In genomic region chr17:80064696-80065095, GRCh38 we compare ENCODE assay signal across 19 cellular contexts. TPM values are rescaled to one million over a fixed set of nuclear protein-coding genes. Genes with fewer than 3 reads are reported as not detected.
DNase-seq lines count a peak whose midpoint lies in the region; ATAC-seq, FAIRE-seq and TF ChIP-seq lines count a peak whose summit lies in the region.
"Had no signal": no experiment of that assay in that cellular context is flagged by ENCODE, and none has a peak within 500 bp of the region (broad histone marks: within the 10 kb centered on the region; RNA-seq: fewer than 3 reads in every experiment).

No MANE protein-coding gene starts in this region.

- no peaks in the 10 kb centered on the region for H3K4me1 Mint-ChIP-seq in activated naive CD8-positive, alpha-beta T cell treated with anti-CD3 and anti-CD28 coated beads, Interleukin-2, amount 50 U/mL, for 24 hours
- H3K4me1 Mint-ChIP-seq in activated naive CD8-positive, alpha-beta T cell treated with anti-CD3 and anti-CD28 coated beads for 36 hours, result peaks cover 3% of the 10 kb centered on the region
- H3K4me1 Mint-ChIP-seq in astrocyte (ENCODE audit: low read depth, unreplicated experiment), result peaks cover 12% of the 10 kb centered on the region
- H3K4me1 Mint-ChIP-seq: B cell had no signal

- WGBS in upper lobe of left lung, 2 donors, result 89 to 91% methylated on average over 7 to 8 of the region's 8 CpGs

- H3K27me3 ChIP-seq in astrocyte (ENCODE audit: insufficient read depth, low read length), result no peaks in the 10 kb centered on the region
- no peaks in the 10 kb centered on the region for H3K27me3 ChIP-seq in lower lobe of right lung (ENCODE audit: low read depth)
- no peaks in the 10 kb centered on the region for H3K27me3 ChIP-seq in upper lobe of left lung
- no peaks in the 10 kb centered on the region for H3K27me3 ChIP-seq in upper lobe of right lung
- H3K27me3 ChIP-seq: dorsolateral prefrontal cortex, neural progenitor cell had no signal

- TF ChIP-seq CTCF in astrocyte (IDR thresholded peaks at IDR 0.05; ENCODE audit: insufficient read depth, low read depth, low read length) (no peak), lower lobe of right lung (IDR thresholded peaks at IDR 0.05) (no peak), upper lobe of left lung (IDR thresholded peaks at IDR 0.05) (no peak), upper lobe of right lung (IDR thresholded peaks at IDR 0.05) (no peak)

- intact Hi-C loops in lower lobe of right lung (cut with DNase I) (no loop called here), upper lobe of right lung (cut with DNase I) (no loop called here)

- ATAC-seq in activated naive CD8-positive, alpha-beta T cell treated with anti-CD3 and anti-CD28 coated beads, Interleukin-2, amount 50 U/mL, for 24 hours, result peak; percentile 10
- ATAC-seq in lower lobe of right lung (peak in 1 of 2 donors; percentile 13), upper lobe of left lung (ENCODE audit: low FRiP score in 2 of 2) (no peak), upper lobe of right lung (no peak), GM18858 (IDR thresholded peaks at IDR 0.05; ENCODE audit: unreplicated experiment) (no peak)
- ATAC-seq: left colon had no signal

- H3K4me3 Mint-ChIP-seq in activated naive CD8-positive, alpha-beta T cell treated with anti-CD3 and anti-CD28 coated beads, Interleukin-2, amount 50 U/mL, for 24 hours, result no peak overlapping the region
- H3K4me3 Mint-ChIP-seq in activated naive CD8-positive, alpha-beta T cell treated with anti-CD3 and anti-CD28 coated beads for 36 hours, result no peak overlapping the region
- no peak overlapping the region for H3K4me3 Mint-ChIP-seq in astrocyte (ENCODE audit: unreplicated experiment)
- H3K4me3 Mint-ChIP-seq: B cell, neural progenitor cell had no signal

- H3K9me3 ChIP-seq in astrocyte (ENCODE audit: insufficient read depth, low read depth, low read length) (no peaks in the 10 kb centered on the region), lower lobe of right lung (no peaks in the 10 kb centered on the region), upper lobe of left lung (no peaks in the 10 kb centered on the region), upper lobe of right lung (no peaks in the 10 kb centered on the region)
- H3K9me3 ChIP-seq: Caco-2 had no signal

- H3K9ac ChIP-seq in astrocyte (ENCODE audit: low read length), result no peak overlapping the region
- H3K9ac ChIP-seq: neural progenitor cell had no signal

- TF ChIP-seq POLR2A in upper lobe of left lung (IDR thresholded peaks at IDR 0.05), result no peak

- H3K36me3 ChIP-seq in astrocyte (ENCODE audit: insufficient read depth, low read length) (no peaks in the 10 kb centered on the region), lower lobe of right lung (no peaks in the 10 kb centered on the region), upper lobe of left lung (no peaks in the 10 kb centered on the region), upper lobe of right lung (no peaks in the 10 kb centered on the region)
- H3K36me3 ChIP-seq: neural progenitor cell had no signal

- no peaks in the 10 kb centered on the region for H4K20me1 ChIP-seq in astrocyte (ENCODE audit: insufficient read depth, low read length)

- no peak overlapping the region for H2AFZ ChIP-seq in astrocyte (ENCODE audit: low read depth, low read length)
- H2AFZ ChIP-seq: PC-9 had no signal

- TF ChIP-seq EP300 in upper lobe of left lung (IDR thresholded peaks at IDR 0.05), result no peak

- no peak overlapping the region for H3K27ac Mint-ChIP-seq in activated naive CD8-positive, alpha-beta T cell treated with anti-CD3 and anti-CD28 coated beads, Interleukin-2, amount 50 U/mL, for 24 hours
- no peak overlapping the region for H3K27ac Mint-ChIP-seq in activated naive CD8-positive, alpha-beta T cell treated with anti-CD3 and anti-CD28 coated beads for 36 hours
- no peak overlapping the region for H3K27ac Mint-ChIP-seq in astrocyte (ENCODE audit: unreplicated experiment)
- H3K27ac Mint-ChIP-seq: B cell, neural progenitor cell had no signal

- H3K4me1 ChIP-seq in astrocyte (ENCODE audit: insufficient read depth, low read length) (peaks cover 16% of the 10 kb centered on the region), lower lobe of right lung (peaks cover 28% of the 10 kb centered on the region), upper lobe of left lung (peaks cover 17 to 25% (median 20%) of the 10 kb centered on the region in 4 donors), upper lobe of right lung (peaks cover 20% of the 10 kb centered on the region)

- H3K27me3 Mint-ChIP-seq in activated naive CD8-positive, alpha-beta T cell treated with anti-CD3 and anti-CD28 coated beads, Interleukin-2, amount 50 U/mL, for 24 hours, result no peaks in the 10 kb centered on the region
- H3K27me3 Mint-ChIP-seq in activated naive CD8-positive, alpha-beta T cell treated with anti-CD3 and anti-CD28 coated beads for 36 hours, result no peaks in the 10 kb centered on the region
- peaks cover 4% of the 10 kb centered on the region for H3K27me3 Mint-ChIP-seq in astrocyte (ENCODE audit: low read depth, unreplicated experiment)

- no peaks in the 10 kb centered on the region for H3K79me2 ChIP-seq in astrocyte (ENCODE audit: insufficient read depth, low read length)

- H3K27ac ChIP-seq in astrocyte (ENCODE audit: low read depth, low read length), result no peak overlapping the region
- peak overlapping the region; percentile 36 for H3K27ac ChIP-seq in lower lobe of right lung
- peak overlapping the region; percentile 36 to 84 (median 48) for H3K27ac ChIP-seq in upper lobe of left lung
- no peak overlapping the region for H3K27ac ChIP-seq in upper lobe of right lung
- H3K27ac ChIP-seq: PC-9 had no signal

- H3K9me3 Mint-ChIP-seq in activated naive CD8-positive, alpha-beta T cell treated with anti-CD3 and anti-CD28 coated beads, Interleukin-2, amount 50 U/mL, for 24 hours, result no peaks in the 10 kb centered on the region
- no peaks in the 10 kb centered on the region for H3K9me3 Mint-ChIP-seq in activated naive CD8-positive, alpha-beta T cell treated with anti-CD3 and anti-CD28 coated beads for 36 hours
- no peaks in the 10 kb centered on the region for H3K9me3 Mint-ChIP-seq in astrocyte (ENCODE audit: unreplicated experiment)
- H3K9me3 Mint-ChIP-seq: neural progenitor cell had no signal

- H3K4me3 ChIP-seq in astrocyte (ENCODE audit: insufficient read depth, low read depth, low read length) (no peak overlapping the region), lower lobe of right lung (no peak overlapping the region), upper lobe of left lung (no peak overlapping the region), upper lobe of right lung (no peak overlapping the region)
- H3K4me3 ChIP-seq: neural progenitor cell, PC-9 had no signal

- peak overlapping the region; percentile 37 for H3K4me2 ChIP-seq in astrocyte (ENCODE audit: low read length)
- H3K4me2 ChIP-seq: PC-9 had no signal

- no peak for DNase-seq in activated naive CD8-positive, alpha-beta T cell treated with anti-CD3 and anti-CD28 coated beads, Interleukin-2, amount 50 U/mL, for 24 hours
- DNase-seq in activated naive CD8-positive, alpha-beta T cell treated with anti-CD3 and anti-CD28 coated beads for 36 hours, result no peak
- DNase-seq in astrocyte (ENCODE audit: low read depth) (no peak), lower lobe of right lung (no peak), upper lobe of left lung (no peak), upper lobe of right lung (no peak)
- no peak for DNase-seq in stimulated activated CD4-positive, alpha-beta T cell treated with anti-CD3 and anti-CD28 coated beads, Interleukin-2, amount 100 ng/mL, for 48 hours
- DNase-seq: 8988T; activated CD8-positive, alpha-beta memory T cell treated with anti-CD3 and anti-CD28 coated beads, Interleukin-2, amount 50 U/mL, for 4 hours; activated effector memory CD4-positive, alpha-beta T cell treated with Interleukin-2 at 50 U/mL for 16 hours; Caco-2; NCI-H187 treated with DMSO at 0.1 percent for 48 hours; T-helper 1 cell had no signal

- H3K36me3 Mint-ChIP-seq in activated naive CD8-positive, alpha-beta T cell treated with anti-CD3 and anti-CD28 coated beads, Interleukin-2, amount 50 U/mL, for 24 hours (ENCODE audit: low read depth), result no peaks in the 10 kb centered on the region
- H3K36me3 Mint-ChIP-seq in activated naive CD8-positive, alpha-beta T cell treated with anti-CD3 and anti-CD28 coated beads for 36 hours, result no peaks in the 10 kb centered on the region
- no peaks in the 10 kb centered on the region for H3K36me3 Mint-ChIP-seq in astrocyte (ENCODE audit: low read depth, unreplicated experiment)

- no peak for FAIRE-seq in astrocyte (lab: Jason Lieb, UNC)

RNA-seq across cellular contexts. Expression of gene CCDC40, which starts 28.3 kb away (rescaled TPM):
- 1 to 10 TPM; 1.2 to 1.3 TPM for total RNA-seq in activated naive CD8-positive, alpha-beta T cell treated with anti-CD3 and anti-CD28 coated beads for 36 hours
- total RNA-seq in astrocyte, result 5.0 and 7.0 TPM in 2 replicates
- total RNA-seq in lower lobe of right lung, result 14.1 TPM
- total RNA-seq in upper lobe of left lung, result 10 to 100 TPM in 5 of 6 donors, 1 to 10 TPM in 1; 4.1 to 96.4 (median 24.2) TPM
- 3.5 TPM for total RNA-seq in upper lobe of right lung

RNA-seq across cellular contexts. Expression of gene TBC1D16, which starts 29.0 kb away (rescaled TPM):
- 1 to 10 TPM; 8.8 to 9.0 TPM for total RNA-seq in activated naive CD8-positive, alpha-beta T cell treated with anti-CD3 and anti-CD28 coated beads for 36 hours
- total RNA-seq in astrocyte, result 37.6 and 45.1 TPM in 2 replicates
- 24.7 TPM for total RNA-seq in lower lobe of right lung
- 10 to 100 TPM; 15.6 to 60.8 (median 24.1) TPM for total RNA-seq in upper lobe of left lung
- 21.7 TPM for total RNA-seq in upper lobe of right lung

RNA-seq across cellular contexts. Expression of gene GAA, which starts 36.7 kb away (rescaled TPM):
- 10 to 100 TPM; 39.3 to 43.9 TPM for total RNA-seq in activated naive CD8-positive, alpha-beta T cell treated with anti-CD3 and anti-CD28 coated beads for 36 hours
- total RNA-seq in astrocyte (46.9 and 47.7 TPM in 2 replicates), lower lobe of right lung (143 TPM), upper lobe of left lung (100 to 1,000 TPM in 5 of 6 donors, 10 to 100 TPM in 1; 54.7 to 178 (median 157) TPM), upper lobe of right lung (99.1 TPM)

Comparison
In these comparisons a context has a peak if more than half of its experiments do, and no peak if none do; other contexts are left out.
1. H3K27ac ChIP-seq: peak in lower lobe of right lung (single experiment) and upper lobe of left lung (4 of 4); none in astrocyte (single experiment) and upper lobe of right lung (single experiment).